ENCODE assay signal across 25 cellular contexts in the genomic region with DNA sequence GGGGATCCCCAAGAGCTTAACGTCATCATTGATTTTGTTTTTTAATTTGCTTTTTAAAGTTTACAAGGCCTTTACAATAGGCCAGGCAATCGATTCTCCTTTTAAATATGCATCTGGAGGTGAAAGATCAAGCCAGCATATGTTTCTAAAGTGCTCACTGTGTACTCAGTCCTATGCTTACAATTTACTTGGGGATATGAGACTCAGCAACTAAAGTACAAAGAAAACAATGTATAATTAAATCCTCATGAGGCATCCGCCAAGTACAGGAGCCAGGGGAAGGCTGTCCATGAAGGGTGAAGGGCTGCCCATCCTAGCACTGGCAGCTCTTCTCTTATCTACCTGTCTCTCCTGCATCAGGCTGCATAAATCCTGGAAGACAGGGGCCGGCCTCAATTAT. TPM values are rescaled to one million over a fixed set of nuclear protein-coding genes. Genes with fewer than 3 reads are reported as not detected.
DNase-seq lines count a peak whose midpoint lies in the region; ATAC-seq and TF ChIP-seq lines count a peak whose summit lies in the region.
"Had no signal": no experiment of that assay in that cellular context is flagged by ENCODE, and none has a peak within 500 bp of the region (broad histone marks: within the 10 kb centered on the region; RNA-seq: fewer than 3 reads in every experiment).

No MANE protein-coding gene starts in this region.

- H3K4me1 ChIP-seq in right atrium auricular region = peaks cover 0 to 3% of the 10 kb centered on the region in 2 donors
- H3K4me1 ChIP-seq: A549, SJSA1 had no signal

- TF ChIP-seq CTCF in right atrium auricular region (IDR thresholded peaks at IDR 0.05) (no peak), foreskin fibroblast (IDR thresholded peaks at IDR 0.05; ENCODE audit: low read depth, low read length) (no peak)

- intact Hi-C loops in left ventricle myocardium superior (cut with micrococcal nuclease) = no loop called here

- peak overlapping the region; percentile 37 for H3K27ac Mint-ChIP-seq in T-helper 17 cell
- H3K27ac Mint-ChIP-seq: CD4-positive, alpha-beta T cell had no signal

- peaks cover 3% of the 10 kb centered on the region for H3K4me1 Mint-ChIP-seq in T-helper 17 cell

- no peaks in the 10 kb centered on the region for H3K36me3 Mint-ChIP-seq in T-helper 17 cell (ENCODE audit: low read depth)

- H3K9me3 ChIP-seq in right atrium auricular region = no peaks in the 10 kb centered on the region
- H3K9me3 ChIP-seq in T-helper 17 cell (ENCODE audit: control insufficient read depth, low read length, poor library complexity, severe bottlenecking) = no peaks in the 10 kb centered on the region
- H3K9me3 ChIP-seq: A549; BLaER1 treated with 17β-estradiol and CSF1 and Interleukin-3, amounts not matched to agents 10 nM and 100 nM; SJSA1 had no signal

- no peak for ATAC-seq in left ventricle myocardium superior
- no peak for ATAC-seq in T-helper 17 cell
- no peak for ATAC-seq in GM18868 (IDR thresholded peaks at IDR 0.05; ENCODE audit: unreplicated experiment)
- ATAC-seq in GM19328 (IDR thresholded peaks at IDR 0.05; ENCODE audit: unreplicated experiment) = no peak
- ATAC-seq: A549, K562 had no signal

- no peaks in the 10 kb centered on the region for H3K27me3 Mint-ChIP-seq in T-helper 17 cell
- H3K27me3 Mint-ChIP-seq: CD4-positive, alpha-beta T cell had no signal

- peak; percentile 28 for DNase-seq in right atrium auricular region (ENCODE audit: low spot score)
- no peak for DNase-seq in left ventricle myocardium superior
- no peak for DNase-seq in T-helper 17 cell
- DNase-seq in foreskin fibroblast = peak; percentile 35 to 75
- DNase-seq in activated CD4-positive, alpha-beta T cell treated with anti-CD3 and anti-CD28 coated beads for 48 hours = no peak
- DNase-seq: AML-193; CD4-positive, alpha-beta T cell; GM23248; H7; Kasumi-1; NCI-H1105; NCI-H1694; NCI-H2029 treated with DMSO at 0.1 percent for 48 hours; NCI-H2171; NCI-H226; NCI-H510A; NCI-H774; Right ventricle myocardium superior; RPMI8226 had no signal

- H3K27me3 ChIP-seq in right atrium auricular region = no peaks in the 10 kb centered on the region
- H3K27me3 ChIP-seq: BLaER1 treated with 17β-estradiol and CSF1 and Interleukin-3, amounts not matched to agents 10 nM and 100 nM; SJSA1 had no signal

- no peak overlapping the region for H3K4me3 Mint-ChIP-seq in T-helper 17 cell
- H3K4me3 Mint-ChIP-seq: CD4-positive, alpha-beta T cell had no signal

- H3K36me3 ChIP-seq in right atrium auricular region = no peaks in the 10 kb centered on the region

- H3K4me3 ChIP-seq in right atrium auricular region (no peak overlapping the region), foreskin fibroblast (ENCODE audit: low read depth in 1 of 2, low read length in 2 of 2) (no peak overlapping the region)
- H3K4me3 ChIP-seq: A549; BLaER1 treated with 17β-estradiol and CSF1 and Interleukin-3, amounts not matched to agents 10 nM and 100 nM; GM23248; K562; SJSA1 had no signal

- H3K27ac ChIP-seq in right atrium auricular region = no peak overlapping the region
- H3K27ac ChIP-seq: A549; BLaER1 treated with 17β-estradiol and CSF1 and Interleukin-3, amounts not matched to agents 10 nM and 100 nM; GM23248; SJSA1 had no signal

RNA-seq across cellular contexts. Expression of gene CCDC92, which starts 11.8 kb away (rescaled TPM):
- total RNA-seq in right atrium auricular region (10 to 100 TPM; 34.4 to 39.2 TPM), left ventricle myocardium superior (54.0 TPM), T-helper 17 cell (10 to 100 TPM; 30.1 to 46.4 TPM)

RNA-seq across cellular contexts. Expression of gene ZNF664, which starts 12.2 kb away (rescaled TPM):
- total RNA-seq in right atrium auricular region = 10 to 100 TPM; 53.1 to 56.2 TPM
- 85.2 TPM for total RNA-seq in left ventricle myocardium superior
- total RNA-seq in T-helper 17 cell = 10 to 100 TPM; 33.7 to 42.1 TPM

Comparison
In these comparisons a context has a peak if more than half of its experiments do, and no peak if none do; other contexts are left out.
1. DNase-seq: peak in right atrium auricular region (single experiment) and foreskin fibroblast (2 of 2); none in left ventricle myocardium superior (single experiment), T-helper 17 cell (0 of 3) and activated CD4-positive, alpha-beta T cell treated with anti-CD3 and anti-CD28 coated beads for 48 hours (single experiment).